ENCODE assay signal across 26 cellular contexts in the genomic region with DNA sequence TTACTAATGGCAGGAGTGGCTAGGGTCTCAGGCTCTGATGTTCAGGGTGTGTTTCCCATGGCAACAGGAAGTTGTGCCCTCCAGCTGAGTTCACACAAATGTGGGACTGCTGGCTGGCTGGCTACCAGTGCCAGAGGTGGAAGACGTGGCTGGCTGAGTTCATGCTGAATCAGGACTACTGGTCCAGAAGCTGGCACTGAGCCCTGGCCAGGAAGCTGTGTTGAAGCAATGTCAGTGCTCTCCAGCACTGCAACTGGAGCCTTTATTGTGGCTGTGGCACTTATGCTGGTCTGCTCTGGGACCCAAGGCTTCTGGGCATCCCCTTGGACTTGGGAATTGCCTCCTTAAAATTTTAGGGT. TPM values are rescaled to one million over a fixed set of nuclear protein-coding genes. Genes with fewer than 3 reads are reported as not detected.
DNase-seq lines count a peak whose midpoint lies in the region; ATAC-seq, FAIRE-seq and TF ChIP-seq lines count a peak whose summit lies in the region.
"Had no signal": no experiment of that assay in that cellular context is flagged by ENCODE, and none has a peak within 500 bp of the region (broad histone marks: within the 10 kb centered on the region; RNA-seq: fewer than 3 reads in every experiment).

No MANE protein-coding gene starts in this region.

- ATAC-seq in DND-41 (ENCODE audit: insufficient read depth, low read depth) (no peak), gastroesophageal sphincter (peak; percentile 50)
- ATAC-seq: left lobe of liver had no signal

- no peak for DNase-seq in DND-41
- DNase-seq in pulmonary artery endothelial cell (ENCODE audit: low read depth, low spot score): peak; percentile 8
- no peak for DNase-seq in GM19239 (ENCODE audit: insufficient read length, low spot score)
- DNase-seq in stomach: no peak
- DNase-seq in DMS79 (lab: John Stamatoyannopoulos, UW): no peak
- DNase-seq in prostate gland (ENCODE audit: low spot score): no peak
- DNase-seq: activated CD4-positive, alpha-beta T cell treated with anti-CD3 and anti-CD28 coated beads for 48 hours; activated naive CD4-positive, alpha-beta T cell treated with Interleukin-2 at 50 U/mL for 16 hours; activated T-cell treated with anti-CD3 and anti-CD28 coated beads, Interleukin-2, amount 50 U/mL, for 48 hours; Calu3; colonic mucosa; effector memory CD8-positive, alpha-beta T cell; foreskin fibroblast; NCI-H1436 treated with DMSO at 0.1 percent for 48 hours; NCI-H446 treated with DMSO at 0.1 percent for 48 hours; NK-92 treated with Interleukin-12 subunit alpha and Interleukin-12 subunit beta, amount 100 ng/mL, for 24 hours had no signal

- H4K20me1 ChIP-seq in DND-41 (ENCODE audit: insufficient read depth, low read length): no peaks in the 10 kb centered on the region
- no peaks in the 10 kb centered on the region for H4K20me1 ChIP-seq in Loucy (ENCODE audit: insufficient read depth, low read length, poor library complexity, severe bottlenecking)

- no peaks in the 10 kb centered on the region for H3K79me2 ChIP-seq in DND-41 (ENCODE audit: insufficient read depth, low read length)
- no peaks in the 10 kb centered on the region for H3K79me2 ChIP-seq in Loucy (ENCODE audit: insufficient read depth, low read length)

- H3K4me1 ChIP-seq in DND-41 (ENCODE audit: insufficient read depth, low read length) (peaks cover 29% of the 10 kb centered on the region), Loucy (ENCODE audit: insufficient read depth, low read length, poor library complexity, severe bottlenecking) (peaks cover 21% of the 10 kb centered on the region), gastroesophageal sphincter (no peaks in the 10 kb centered on the region), stomach (no peaks in the 10 kb centered on the region), prostate gland (replicated peaks) (no peaks in the 10 kb centered on the region)
- H3K4me1 ChIP-seq: breast epithelium, colonic mucosa, neural progenitor cell, vagina had no signal

- H3K9ac ChIP-seq in DND-41 (ENCODE audit: low read depth, low read length) (peak overlapping the region; percentile 31; the same call in 1 of the 2 replicates), Loucy (ENCODE audit: low read depth, low read length, poor library complexity, severe bottlenecking) (no peak overlapping the region)
- H3K9ac ChIP-seq: neural progenitor cell had no signal

- TF ChIP-seq POLR2A in gastroesophageal sphincter (IDR thresholded peaks at IDR 0.05) (no peak), stomach (IDR thresholded peaks at IDR 0.05) (no peak), prostate gland (IDR thresholded peaks at IDR 0.05) (no peak)

- H3K36me3 ChIP-seq in DND-41 (ENCODE audit: insufficient read depth, low read length): no peaks in the 10 kb centered on the region
- no peaks in the 10 kb centered on the region for H3K36me3 ChIP-seq in Loucy (ENCODE audit: insufficient read depth, low read length)
- no peaks in the 10 kb centered on the region for H3K36me3 ChIP-seq in gastroesophageal sphincter
- no peaks in the 10 kb centered on the region for H3K36me3 ChIP-seq in stomach
- H3K36me3 ChIP-seq in prostate gland: no peaks in the 10 kb centered on the region
- H3K36me3 ChIP-seq: breast epithelium, colonic mucosa, neural progenitor cell, vagina had no signal

- FAIRE-seq in GM19239 (lab: Jason Lieb, UNC): no peak
- FAIRE-seq: RCC 7860 had no signal

- H2AFZ ChIP-seq in DND-41 (ENCODE audit: low read depth, low read length) (peak overlapping the region; percentile 55; the same call in 1 of the 2 replicates), Loucy (ENCODE audit: low read length) (no peak overlapping the region)
- H2AFZ ChIP-seq: neural progenitor cell had no signal

- intact Hi-C loops in stomach (cut with DNase I; ENCODE audit: low total_unique reads): no loop called here
- intact Hi-C loops in prostate gland (cut with DNase I): no loop called here

- H3K4me2 ChIP-seq in DND-41 (ENCODE audit: insufficient read depth, low read length) (peak overlapping the region; percentile 45; the same call in 1 of the 2 replicates), Loucy (ENCODE audit: low read depth, low read length, poor library complexity, severe bottlenecking) (peak overlapping the region; percentile 55)
- H3K4me2 ChIP-seq: neural progenitor cell had no signal

- no peaks in the 10 kb centered on the region for H3K27me3 ChIP-seq in DND-41 (ENCODE audit: insufficient read depth, low read length, poor library complexity)
- H3K27me3 ChIP-seq in Loucy (ENCODE audit: insufficient read depth, low read length, poor library complexity, severe bottlenecking): no peaks in the 10 kb centered on the region
- H3K27me3 ChIP-seq in gastroesophageal sphincter: no peaks in the 10 kb centered on the region
- H3K27me3 ChIP-seq in stomach: no peaks in the 10 kb centered on the region
- no peaks in the 10 kb centered on the region for H3K27me3 ChIP-seq in prostate gland (replicated peaks; ENCODE audit: insufficient read depth)
- H3K27me3 ChIP-seq: colonic mucosa, neural progenitor cell, vagina had no signal

- TF ChIP-seq EP300 in gastroesophageal sphincter (IDR thresholded peaks at IDR 0.05) (no peak), stomach (IDR thresholded peaks at IDR 0.05) (no peak)

- H3K27ac ChIP-seq in DND-41 (ENCODE audit: low read length) (peak overlapping the region; percentile 91), gastroesophageal sphincter (no peak overlapping the region), stomach (no peak overlapping the region), prostate gland (no peak overlapping the region)
- H3K27ac ChIP-seq: breast epithelium, C4-2B, colonic mucosa, neural progenitor cell, skin epidermis, vagina had no signal

- 57% methylated on average over 1 of the region's 1 CpG; no CpG with 5 or more reads in 1 of the 2 donors for WGBS in gastroesophageal sphincter (ENCODE audit: low coverage in 1 of 2), 2 donors
- 21 to 34% (median 22%) methylated on average over 1 of the region's 1 CpG; no CpG with 5 or more reads in 2 of the 5 donors for WGBS in stomach, 5 donors
- no CpG with 5 or more reads among the region's 1 CpG for WGBS in prostate gland

- no peaks in the 10 kb centered on the region for H3K9me2 ChIP-seq in Loucy (replicated peaks; ENCODE audit: low read depth, low read length)

- no peak for TF ChIP-seq CTCF in DND-41 (IDR thresholded peaks at IDR 0.05; ENCODE audit: borderline replicate concordance, extremely low read depth, low read length, poor library complexity, severe bottlenecking)
- no peak for TF ChIP-seq CTCF in Loucy (conservative IDR thresholded peaks at IDR 0.05; ENCODE audit: low read length)
- no peak for TF ChIP-seq CTCF in gastroesophageal sphincter (IDR thresholded peaks at IDR 0.05)
- TF ChIP-seq CTCF in stomach (IDR thresholded peaks at IDR 0.05): no peak
- TF ChIP-seq CTCF in prostate gland (IDR thresholded peaks at IDR 0.05): no peak

- H3K4me3 ChIP-seq in DND-41 (ENCODE audit: low read depth in 1 of 2, low read length in 2 of 2): no peak overlapping the region
- peak overlapping the region; percentile 20 for H3K4me3 ChIP-seq in Loucy (ENCODE audit: low read length, poor library complexity, severe bottlenecking)
- H3K4me3 ChIP-seq in gastroesophageal sphincter: no peak overlapping the region
- H3K4me3 ChIP-seq in stomach: no peak overlapping the region
- no peak overlapping the region for H3K4me3 ChIP-seq in prostate gland
- H3K4me3 ChIP-seq: breast epithelium, colonic mucosa, mucosa of descending colon, neural progenitor cell, skin epidermis, vagina had no signal

- no peaks in the 10 kb centered on the region for H3F3A ChIP-seq in Loucy (ENCODE audit: low read depth)

- no peaks in the 10 kb centered on the region for H3K9me3 ChIP-seq in DND-41 (ENCODE audit: insufficient read depth, low read length, severe bottlenecking)
- H3K9me3 ChIP-seq in Loucy (ENCODE audit: insufficient read depth, low read depth, low read length): no peaks in the 10 kb centered on the region
- H3K9me3 ChIP-seq in gastroesophageal sphincter: no peaks in the 10 kb centered on the region
- H3K9me3 ChIP-seq in stomach: peaks cover 0 to 16% (median 3%) of the 10 kb centered on the region in 4 donors
- H3K9me3 ChIP-seq in prostate gland: no peaks in the 10 kb centered on the region
- H3K9me3 ChIP-seq: colonic mucosa, mucosa of descending colon, vagina had no signal

RNA-seq across cellular contexts. Expression of a gene that starts 42.0 kb away (rescaled TPM):
- total RNA-seq in gastroesophageal sphincter (10 to 100 TPM in 1 of 4 donors, 1 to 10 TPM in 3; 6.4 to 14.8 (median 9.6) TPM), pulmonary artery endothelial cell (8.5 and 11.8 TPM in 2 replicates), stomach (1 to 10 TPM in 4 of 5 donors, under 1 TPM in 1; 0.58 to 10.0 (median 7.6) TPM), prostate gland (1 to 10 TPM; 7.4 to 8.7 TPM)
- polyA plus RNA-seq in stomach: 1 to 10 TPM in 1 of 3 donors, under 1 TPM in 2; 0.55 to 1.8 (median 0.56) TPM
